ENCODE assay signal across 23 cellular contexts in the genomic region with DNA sequence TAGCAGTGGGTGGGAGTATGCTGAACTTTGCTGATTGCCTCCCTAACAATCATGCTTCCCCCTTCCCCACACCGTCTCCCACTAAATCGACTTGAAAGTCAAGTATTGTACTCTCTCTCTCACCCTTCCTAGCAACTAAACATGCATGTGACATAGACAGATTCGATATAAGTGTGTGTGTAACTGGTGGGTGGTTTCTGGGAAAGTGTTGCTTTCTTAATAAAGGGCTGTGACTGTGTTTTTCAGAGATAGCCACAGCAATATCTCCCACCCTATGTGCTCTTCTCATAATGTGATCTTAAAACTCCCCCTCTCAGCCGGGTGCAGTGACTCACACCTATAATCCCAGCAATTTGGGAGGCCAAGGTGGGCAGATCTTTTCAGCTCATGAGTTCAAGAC.
"Had no signal": no experiment of that assay in that cellular context is flagged by ENCODE, and none has a peak within 500 bp of the region (broad histone marks: within the 10 kb centered on the region; RNA-seq: fewer than 3 reads in every experiment).

No MANE protein-coding gene starts in this region.

- H3K36me3 Mint-ChIP-seq: naive thymus-derived CD8-positive, alpha-beta T cell had no signal

- H3K4me3 ChIP-seq: ascending aorta, coronary artery, lower lobe of right lung, pancreas, SJSA1, smooth muscle cell, suprapubic skin had no signal

- H3K27me3 Mint-ChIP-seq: stimulated activated naive CD8-positive, alpha-beta T cell treated with anti-CD3 and anti-CD28 coated beads, Interleukin-15, Interleukin-2, amounts not matched to agents 100 ng/mL and 50 ng/mL, for 24 hours had no signal

- H3K4me1 ChIP-seq: ascending aorta, lower lobe of right lung, pancreas, SJSA1, suprapubic skin had no signal

- H3K36me3 ChIP-seq: ascending aorta, lower lobe of right lung, neutrophil, pancreas, SJSA1, suprapubic skin, WERI-Rb-1 had no signal

- H3K27ac Mint-ChIP-seq: activated T-helper 1 cell treated with anti-CD3 and anti-CD28 coated beads, Interleukin-12 subunit alpha, Interleukin-12 subunit beta, Interleukin-2, Interleukin-4 antibody, amounts not matched to agents 30 ng/mL and 10 ng/mL and 1 ng/mL, durations not matched to agents 14 hours and 24 hours and 36 hours; T-helper 1 cell treated with Interleukin-12 subunit alpha and Interleukin-12 subunit beta and Interleukin-4 antibody, amounts not matched to agents 30 μg/mL and 1 μg/mL, for 36 hours had no signal

- H3K9me3 ChIP-seq: ascending aorta, pancreas, SJSA1, suprapubic skin had no signal

- H3K27ac ChIP-seq: ascending aorta, coronary artery, lower lobe of right lung, neutrophil, pancreas, SJSA1, suprapubic skin, WERI-Rb-1 had no signal

- ATAC-seq: lower lobe of right lung; naive thymus-derived CD8-positive, alpha-beta T cell; pancreas; sciatic nerve had no signal

- H3K27me3 ChIP-seq: ascending aorta, neutrophil, pancreas, SJSA1, suprapubic skin had no signal

- DNase-seq: activated CD4-positive, alpha-beta T cell treated with anti-CD3 and anti-CD28 coated beads for 1 hour; activated naive CD4-positive, alpha-beta T cell; erythroblast; foreskin melanocyte; glutamatergic neuron; hypothalamus; islet precursor cell; lower lobe of right lung; naive thymus-derived CD8-positive, alpha-beta T cell; pancreas; stimulated activated CD4-positive, alpha-beta T cell treated with anti-CD3 and anti-CD28 coated beads, Interleukin-4, amount 100 ng/mL, for 4 hours; trophoblast cell; WERI-Rb-1 had no signal

- H3K4me3 Mint-ChIP-seq: activated T-helper 1 cell treated with anti-CD3 and anti-CD28 coated beads, Interleukin-12 subunit alpha, Interleukin-12 subunit beta, Interleukin-2, Interleukin-4 antibody, amounts not matched to agents 30 ng/mL and 10 ng/mL and 1 ng/mL, durations not matched to agents 14 hours and 24 hours and 36 hours; naive thymus-derived CD8-positive, alpha-beta T cell; stimulated activated naive CD8-positive, alpha-beta T cell treated with anti-CD3 and anti-CD28 coated beads, Interleukin-15, Interleukin-2, amounts not matched to agents 100 ng/mL and 50 ng/mL, for 24 hours; T-helper 1 cell treated with Interleukin-12 subunit alpha and Interleukin-12 subunit beta and Interleukin-4 antibody, amounts not matched to agents 30 μg/mL and 1 μg/mL, for 36 hours had no signal
